10 cellular contexts compared by ENCODE assay signal in genomic region chr7:107857541-107857912, GRCh38. TPM values are rescaled to one million over a fixed set of nuclear protein-coding genes. Genes with fewer than 3 reads are reported as not detected.
DNase-seq lines count a peak whose midpoint lies in the region; ATAC-seq and TF ChIP-seq lines count a peak whose summit lies in the region.
"Had no signal": no experiment of that assay in that cellular context is flagged by ENCODE, and none has a peak within 500 bp of the region (broad histone marks: within the 10 kb centered on the region; RNA-seq: fewer than 3 reads in every experiment).

No MANE protein-coding gene starts in this region.

- no peak overlapping the region for H3K4me2 ChIP-seq in parathyroid adenoma (ENCODE audit: low read length)

- no peaks in the 10 kb centered on the region for H3K27me3 ChIP-seq in parathyroid adenoma (ENCODE audit: control insufficient read depth, insufficient read depth, low read length)

- peaks cover 4% of the 10 kb centered on the region for H3K9me3 ChIP-seq in T-helper 17 cell (ENCODE audit: control insufficient read depth, low read length, poor library complexity, severe bottlenecking)
- H3K9me3 ChIP-seq in parathyroid adenoma (ENCODE audit: control insufficient read depth, low read length), result no peaks in the 10 kb centered on the region

- no peak overlapping the region for H3K4me3 ChIP-seq in parathyroid adenoma (ENCODE audit: low read depth, low read length)

- H3K27ac Mint-ChIP-seq in T-helper 17 cell, result peak overlapping the region; percentile 92

- no peaks in the 10 kb centered on the region for H3K27me3 Mint-ChIP-seq in T-helper 17 cell

- peak overlapping the region; percentile 22 for H3K27ac ChIP-seq in parathyroid adenoma

- H2AFZ ChIP-seq in parathyroid adenoma, result peak overlapping the region; percentile 66

- no peaks in the 10 kb centered on the region for H3K79me2 ChIP-seq in parathyroid adenoma

- H3K4me1 ChIP-seq in parathyroid adenoma, result peaks cover 10% of the 10 kb centered on the region

- H3K9ac ChIP-seq in parathyroid adenoma, result no peak overlapping the region

- peaks cover 44% of the 10 kb centered on the region for H3K4me1 Mint-ChIP-seq in T-helper 17 cell

- peak overlapping the region; percentile 70 for H3K4me3 Mint-ChIP-seq in T-helper 17 cell

- peaks cover 5% of the 10 kb centered on the region for H3K36me3 Mint-ChIP-seq in T-helper 17 cell (ENCODE audit: low read depth)
- H3K36me3 Mint-ChIP-seq: naive B cell had no signal

- peak; percentile 19 for DNase-seq in ELR (ENCODE audit: low read depth)
- DNase-seq in T-helper 17 cell, result no peak
- peak; percentile 85 for DNase-seq in dermis blood vessel endothelial cell
- no peak for DNase-seq in cerebellar cortex (ENCODE audit: low spot score)
- DNase-seq: H7, naive B cell, NCI-H446 had no signal

- no peaks in the 10 kb centered on the region for H3K36me3 ChIP-seq in parathyroid adenoma (ENCODE audit: control insufficient read depth, insufficient read depth, low read length)

- ATAC-seq in T-helper 17 cell (peak; percentile 10), HG03135 (IDR thresholded peaks at IDR 0.05; ENCODE audit: unreplicated experiment) (no peak), GM21825 (IDR thresholded peaks at IDR 0.05; ENCODE audit: unreplicated experiment) (no peak)

- no peak for TF ChIP-seq CTCF in parathyroid adenoma (IDR thresholded peaks at IDR 0.05)

RNA-seq across cellular contexts. Expression of gene DLD, which starts 33.5 kb away (rescaled TPM):
- total RNA-seq in T-helper 17 cell (10 to 100 TPM; 49.4 to 64.5 TPM), dermis blood vessel endothelial cell (53.8 and 151 TPM in 2 replicates)

RNA-seq across cellular contexts. Expression of gene SLC26A3, which starts 54.5 kb away (rescaled TPM):
- total RNA-seq in T-helper 17 cell (not detected), dermis blood vessel endothelial cell (not detected in 2 replicates)
- total RNA-seq: H7 had no signal

Comparison
In these comparisons a context has a peak if more than half of its experiments do, and no peak if none do; other contexts are left out.
1. DNase-seq: peak in ELR (single experiment) and dermis blood vessel endothelial cell (single experiment); none in T-helper 17 cell (0 of 3) and cerebellar cortex (single experiment).